Comparison of ENCODE assay signal across 8 cellular contexts in the genomic region with DNA sequence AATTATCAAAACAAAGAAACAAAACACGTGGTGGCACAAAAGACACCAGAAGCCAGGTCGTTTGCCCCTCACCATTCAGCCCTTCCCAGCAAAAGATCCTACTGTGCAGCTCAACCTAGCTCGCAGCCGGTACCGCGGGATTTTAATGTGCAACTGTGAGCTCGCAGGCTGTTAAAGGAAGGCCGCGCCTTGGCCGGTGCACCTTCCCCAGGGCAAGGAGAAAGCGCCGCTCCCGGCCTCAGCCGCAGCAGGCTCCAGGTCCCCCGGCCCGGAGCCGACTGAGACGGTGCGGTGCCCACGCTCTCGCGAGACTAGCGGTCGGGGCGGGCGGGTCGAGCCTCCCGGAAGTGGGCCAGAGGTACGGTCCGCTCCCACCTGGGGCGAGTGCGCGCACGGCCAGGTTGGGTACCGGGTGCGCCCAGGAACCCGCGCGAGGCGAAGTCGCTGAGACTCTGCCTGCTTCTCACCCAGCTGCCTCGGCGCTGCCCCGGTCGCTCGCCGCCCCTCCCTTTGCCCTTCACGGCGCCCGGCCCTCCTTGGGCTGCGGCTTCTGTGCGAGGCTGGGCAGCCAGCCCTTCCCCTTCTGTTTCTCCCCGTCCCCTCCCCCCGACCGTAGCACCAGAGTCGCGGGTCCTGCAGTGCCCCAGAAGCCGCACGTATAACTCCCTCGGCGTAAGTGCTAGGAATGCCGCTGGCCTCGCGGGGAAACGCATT. TPM values are rescaled to one million over a fixed set of nuclear protein-coding genes. Genes with fewer than 3 reads are reported as not detected.
DNase-seq lines count a peak whose midpoint lies in the region; ATAC-seq, FAIRE-seq and TF ChIP-seq lines count a peak whose summit lies in the region.

TSS of gene AGL (plus strand) at position 618 of the 714 bp plus-strand sequence. CDS start 682 bp downstream, outside the sequence.

- H3K4me1 ChIP-seq in kidney (ENCODE audit: control insufficient read depth in 1 of 2, insufficient read depth in 1 of 2, low read depth in 1 of 2, low read length in 2 of 2), result peaks cover 3 to 4% of the 10 kb centered on the region in 2 donors

- H3K27ac ChIP-seq in kidney (ENCODE audit: low read depth in 2 of 2, low read length in 2 of 2), result peak within 1 kb of the TSS; percentile 83 to 84

- TF ChIP-seq CTCF in kidney (IDR thresholded peaks at IDR 0.05; ENCODE audit: borderline replicate concordance, extremely low read depth, insufficient read depth), result no peak

- H3K9me3 ChIP-seq in kidney (ENCODE audit: control insufficient read depth in 1 of 2, low read length in 2 of 2), result no peaks in the 10 kb centered on the region

- intact Hi-C loops in kidney (cut with DNase I), result no loop called here

- in situ Hi-C loops in ACHN (cut with HindIII; ENCODE audit: low pct_ligation_motif_present, low pct_unique_long_range_greater_than_20kb, low sequenced_read_pairs), result no loop called here

- no peaks in the 10 kb centered on the region for H3K36me3 ChIP-seq in kidney (ENCODE audit: control insufficient read depth in 1 of 2, insufficient read depth in 2 of 2, low read length in 2 of 2)

- peak; percentile 84 for DNase-seq in ACHN
- peak; percentile 76 for DNase-seq in NCI-H226
- peak; percentile 79 for DNase-seq in cerebellar cortex (ENCODE audit: low spot score)
- peak; percentile 96 for DNase-seq in kidney
- peak; percentile 79 to 86 for DNase-seq in stimulated activated CD4-positive, alpha-beta T cell treated with anti-CD3 and anti-CD28 coated beads, Interleukin-15, amount 100 ng/mL, for 48 hours (ENCODE audit: low read depth in 2 of 2)

- H3K4me3 ChIP-seq in kidney (ENCODE audit: low read length in 2 of 2), result peak within 1 kb of the TSS; percentile 72 to 96

- peak within 1 kb of the TSS; percentile 63 to 78 for H3K9ac ChIP-seq in kidney (ENCODE audit: low read length in 2 of 2)

- no peak for FAIRE-seq in kidney (lab: Jason Lieb, UNC)

- ATAC-seq in GM18867 (IDR thresholded peaks at IDR 0.05; ENCODE audit: unreplicated experiment) (peak; percentile 99), HG03097 (IDR thresholded peaks at IDR 0.05; ENCODE audit: low FRiP score, unreplicated experiment) (peak; percentile 99)
- peak; percentile 98 to 99 for ATAC-seq in activated CD4-positive, CD25-positive, alpha-beta regulatory T cell treated with anti-CD3 and anti-CD28 coated beads, Interleukin-2, amount 50 U/mL, for 24 hours

RNA-seq across cellular contexts. Expression of gene AGL, which starts in this region (rescaled TPM):
- 19.8 TPM for total RNA-seq in kidney
- 9.1 TPM for polyA plus RNA-seq in kidney (ENCODE audit: insufficient read depth, low read depth, low replicate concordance)

Comparison
In these comparisons a context has a peak if more than half of its experiments do, and no peak if none do; other contexts are left out.
1. Peak in every context shown above with its lines: DNase-seq, ATAC-seq, H3K4me3 ChIP-seq and H3K27ac ChIP-seq.